9 cellular contexts compared by ENCODE assay signal in the genomic region with DNA sequence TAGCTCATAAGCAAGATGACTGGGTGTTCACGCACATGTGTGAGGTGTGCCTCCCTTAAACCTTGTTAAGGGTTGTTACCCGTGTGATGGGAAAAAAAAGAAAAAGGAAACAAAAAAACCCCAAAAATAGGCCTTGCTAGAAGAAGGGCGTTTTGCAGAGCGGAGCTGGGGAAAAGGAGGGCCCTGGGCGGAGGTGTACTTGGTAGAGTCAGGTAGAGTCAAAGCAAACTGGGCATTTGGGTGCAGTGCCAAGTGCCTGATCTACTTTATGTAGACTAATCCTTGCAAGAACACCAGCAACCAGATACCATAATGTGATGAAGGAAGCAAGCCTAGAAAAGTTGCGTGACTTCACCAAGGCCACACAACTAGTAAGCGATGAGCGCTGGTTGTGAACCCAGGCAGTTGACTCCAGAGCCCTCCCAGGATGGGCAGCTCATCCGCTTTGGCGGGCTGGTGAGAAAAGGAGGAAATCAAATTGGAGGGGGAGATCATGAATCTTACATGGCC. TPM values are rescaled to one million over a fixed set of nuclear protein-coding genes. Genes with fewer than 3 reads are reported as not detected.
DNase-seq lines count a peak whose midpoint lies in the region; ATAC-seq and TF ChIP-seq lines count a peak whose summit lies in the region.
"Had no signal": no experiment of that assay in that cellular context is flagged by ENCODE, and none has a peak within 500 bp of the region (broad histone marks: within the 10 kb centered on the region; RNA-seq: fewer than 3 reads in every experiment).

No MANE protein-coding gene starts in this region.

- peaks cover 14% of the 10 kb centered on the region for H3K27me3 Mint-ChIP-seq in glutamatergic neuron (ENCODE audit: unreplicated experiment)

- H3K36me3 ChIP-seq in gastrocnemius medialis: peaks cover 0 to 7% of the 10 kb centered on the region in 2 donors

- ATAC-seq in gastrocnemius medialis (no peak), HG03095 (IDR thresholded peaks at IDR 0.05; ENCODE audit: unreplicated experiment) (no peak)

- peaks cover 29% of the 10 kb centered on the region for H3K4me1 Mint-ChIP-seq in glutamatergic neuron (ENCODE audit: low read depth, unreplicated experiment)

- no peaks in the 10 kb centered on the region for H3K36me3 Mint-ChIP-seq in glutamatergic neuron (ENCODE audit: unreplicated experiment)

- peak overlapping the region; percentile 90 for H3K4me3 Mint-ChIP-seq in glutamatergic neuron (ENCODE audit: unreplicated experiment)

- no peak for TF ChIP-seq POLR2A in gastrocnemius medialis (IDR thresholded peaks at IDR 0.05)

- peaks cover 22% of the 10 kb centered on the region for H3K9me3 Mint-ChIP-seq in glutamatergic neuron (ENCODE audit: unreplicated experiment)

- TF ChIP-seq CTCF in VCaP (conservative IDR thresholded peaks at IDR 0.05) (no peak), glutamatergic neuron (IDR thresholded peaks at IDR 0.05; ENCODE audit: partially characterized antibody, unreplicated experiment) (no peak), gastrocnemius medialis (IDR thresholded peaks at IDR 0.05 in 4 of 5, conservative IDR thresholded peaks at IDR 0.05 in 1 of 5) (no peak)

- no peaks in the 10 kb centered on the region for H3K27me3 ChIP-seq in gastrocnemius medialis

- no peaks in the 10 kb centered on the region for H3K9me3 ChIP-seq in gastrocnemius medialis

- peaks cover 11 to 21% of the 10 kb centered on the region in 2 donors for H3K4me1 ChIP-seq in gastrocnemius medialis

- H3K4me3 ChIP-seq in gastrocnemius medialis: peak overlapping the region; percentile 72 to 88 (median 84)
- H3K4me3 ChIP-seq: SK-N-MC had no signal

- in situ Hi-C loops in gastrocnemius medialis (cut with MboI; ENCODE audit: low sequenced_read_pairs in 4 of 4): no loop called here

- DNase-seq in GF-D8 (lab: John Stamatoyannopoulos, UW) (peak; percentile 64), glutamatergic neuron (no peak), gastrocnemius medialis (no peak), NCI-H748 (lab: John Stamatoyannopoulos, UW; ENCODE audit: unreplicated experiment) (no peak), DMS53 (lab: John Stamatoyannopoulos, UW) (no peak), NCI-H526 (lab: John Stamatoyannopoulos, UW) (no peak)

- H3K27ac Mint-ChIP-seq in glutamatergic neuron (ENCODE audit: unreplicated experiment): peak overlapping the region; percentile 65

- H3K27ac ChIP-seq in VCaP (peak overlapping the region; percentile 98), gastrocnemius medialis (peak overlapping the region; percentile 85 to 95 (median 92))
- H3K27ac ChIP-seq: SK-N-MC had no signal

- intact Hi-C loops in gastrocnemius medialis (cut with DNase I; ENCODE audit: low total_unique reads): no loop called here

RNA-seq across cellular contexts. Expression of a gene that starts 1.2 kb away (rescaled TPM):
- total RNA-seq in glutamatergic neuron (ENCODE audit: unreplicated experiment): 8.2 TPM
- 1 to 10 TPM; 4.5 to 5.8 (median 5.6) TPM for total RNA-seq in gastrocnemius medialis

RNA-seq across cellular contexts. Expression of a gene that starts 12.8 kb away (rescaled TPM):
- total RNA-seq in glutamatergic neuron (ENCODE audit: unreplicated experiment) (60.9 TPM), gastrocnemius medialis (10 to 100 TPM; 12.5 to 20.8 (median 16.2) TPM)

RNA-seq across cellular contexts. Expression of a gene that starts 13.0 kb away (rescaled TPM):
- 58.0 TPM for total RNA-seq in glutamatergic neuron (ENCODE audit: unreplicated experiment)
- 100 to 1,000 TPM in 1 of 4 donors, 10 to 100 TPM in 3; 72.3 to 101 (median 79.4) TPM for total RNA-seq in gastrocnemius medialis

RNA-seq across cellular contexts. Expression of a gene that starts 22.1 kb away (rescaled TPM):
- total RNA-seq in glutamatergic neuron (ENCODE audit: unreplicated experiment): 7.2 TPM
- 10 to 100 TPM in 3 of 4 donors, 1 to 10 TPM in 1; 9.8 to 23.1 (median 11.5) TPM for total RNA-seq in gastrocnemius medialis
